In the genomic region with DNA sequence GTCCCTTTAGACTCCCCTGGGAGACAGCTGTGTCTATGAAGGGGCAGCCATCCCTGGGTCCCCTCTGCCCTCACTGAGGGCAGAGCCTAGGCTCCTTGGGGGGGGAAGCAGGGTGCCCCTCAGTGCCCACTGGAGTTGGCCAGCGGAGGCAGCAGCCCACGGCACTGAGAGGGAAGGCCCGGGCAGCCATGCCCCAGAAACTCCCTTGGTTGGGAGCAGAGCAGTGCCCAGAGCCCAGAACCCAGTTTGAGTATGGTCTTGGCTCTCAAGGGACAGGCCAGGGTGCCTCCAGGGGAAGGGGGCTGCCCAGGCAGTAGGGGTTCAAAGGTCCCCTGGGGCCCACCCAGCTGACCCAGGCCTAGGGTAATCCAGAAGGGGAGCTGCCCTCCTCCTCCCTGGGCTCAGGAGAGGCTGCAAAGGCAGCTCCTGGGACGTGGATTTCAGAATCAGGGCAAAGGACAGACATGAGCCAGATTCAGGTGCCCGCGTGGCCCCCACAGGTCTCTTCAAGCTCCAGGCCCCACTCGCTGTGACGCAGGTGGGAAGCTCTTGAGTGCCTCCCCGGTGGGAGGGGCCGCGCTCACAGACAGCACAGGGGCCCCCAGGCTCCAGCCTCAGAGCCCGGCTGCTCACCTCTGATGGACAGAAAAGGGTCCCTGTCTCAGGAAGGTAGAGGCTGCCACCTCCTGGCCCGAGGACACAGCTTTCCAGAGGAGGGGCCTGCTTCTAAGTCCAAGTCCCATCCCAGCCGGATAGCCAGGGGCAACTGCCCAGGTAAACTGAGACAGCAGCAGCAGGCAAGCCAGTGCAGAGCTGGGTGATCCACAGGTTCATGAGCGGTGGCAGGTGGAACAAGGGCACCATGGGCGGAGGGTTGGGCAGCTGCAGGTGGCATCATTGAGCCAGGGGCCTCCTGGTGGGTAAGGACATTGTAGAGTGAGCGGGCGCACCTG, we compare ENCODE assay signal across 1 cellular context.
TF ChIP-seq lines count a peak whose summit lies in the region.

No MANE protein-coding gene starts in this region.

TF ChIP-seq in H1, 55 proteins besides CTCF, POLR2A, EP300 and RAD21:
- TF ChIP-seq CBX8 (IDR thresholded peaks at IDR 0.05; ENCODE audit: borderline replicate concordance, low read depth, low read length), result no peak
- no peak for TF ChIP-seq SRF (IDR thresholded peaks at IDR 0.05; ENCODE audit: low read depth, low read length)
- no peak for TF ChIP-seq TBP (IDR thresholded peaks at IDR 0.05; ENCODE audit: low read depth, low read length)
- no peak for TF ChIP-seq KDM5A (IDR thresholded peaks at IDR 0.05; ENCODE audit: low read length)
- TF ChIP-seq YY1 (IDR thresholded peaks at IDR 0.05; ENCODE audit: low read depth, low read length), result no peak
- TF ChIP-seq, protein P1, sequence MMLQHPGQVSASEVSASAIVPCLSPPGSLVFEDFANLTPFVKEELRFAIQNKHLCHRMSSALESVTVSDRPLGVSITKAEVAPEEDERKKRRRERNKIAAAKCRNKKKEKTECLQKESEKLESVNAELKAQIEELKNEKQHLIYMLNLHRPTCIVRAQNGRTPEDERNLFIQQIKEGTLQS (IDR thresholded peaks at IDR 0.05; ENCODE audit: insufficient read depth, low read depth, low read length), result no peak
- no peak for TF ChIP-seq HDAC2 (IDR thresholded peaks at IDR 0.05; ENCODE audit: borderline replicate concordance in 1 of 2, low read depth in 2 of 2, low read length in 2 of 2)
- TF ChIP-seq, protein P2, sequence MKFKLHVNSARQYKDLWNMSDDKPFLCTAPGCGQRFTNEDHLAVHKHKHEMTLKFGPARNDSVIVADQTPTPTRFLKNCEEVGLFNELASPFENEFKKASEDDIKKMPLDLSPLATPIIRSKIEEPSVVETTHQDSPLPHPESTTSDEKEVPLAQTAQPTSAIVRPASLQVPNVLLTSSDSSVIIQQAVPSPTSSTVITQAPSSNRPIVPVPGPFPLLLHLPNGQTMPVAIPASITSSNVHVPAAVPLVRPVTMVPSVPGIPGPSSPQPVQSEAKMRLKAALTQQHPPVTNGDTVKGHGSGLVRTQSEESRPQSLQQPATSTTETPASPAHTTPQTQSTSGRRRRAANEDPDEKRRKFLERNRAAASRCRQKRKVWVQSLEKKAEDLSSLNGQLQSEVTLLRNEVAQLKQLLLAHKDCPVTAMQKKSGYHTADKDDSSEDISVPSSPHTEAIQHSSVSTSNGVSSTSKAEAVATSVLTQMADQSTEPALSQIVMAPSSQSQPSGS (IDR thresholded peaks at IDR 0.05; ENCODE audit: low read length), result no peak
- TF ChIP-seq EGR1 (IDR thresholded peaks at IDR 0.05; ENCODE audit: borderline replicate concordance, low read depth, low read length), result no peak
- TF ChIP-seq RNF2 (IDR thresholded peaks at IDR 0.05; ENCODE audit: borderline replicate concordance, low read depth, low read length, missing control alignments, poor library complexity, severe bottlenecking), result no peak
- no peak for TF ChIP-seq SP1 (IDR thresholded peaks at IDR 0.05; ENCODE audit: low read depth, low read length)
- no peak for TF ChIP-seq EZH2 (IDR thresholded peaks at IDR 0.05; ENCODE audit: low read depth, low read length, severe bottlenecking)
- TF ChIP-seq ZNF274 (IDR thresholded peaks at IDR 0.05; ENCODE audit: borderline replicate concordance, extremely low read depth, low read length), result no peak
- no peak for TF ChIP-seq JUND (IDR thresholded peaks at IDR 0.05; ENCODE audit: low read length)
